In the genomic region with DNA sequence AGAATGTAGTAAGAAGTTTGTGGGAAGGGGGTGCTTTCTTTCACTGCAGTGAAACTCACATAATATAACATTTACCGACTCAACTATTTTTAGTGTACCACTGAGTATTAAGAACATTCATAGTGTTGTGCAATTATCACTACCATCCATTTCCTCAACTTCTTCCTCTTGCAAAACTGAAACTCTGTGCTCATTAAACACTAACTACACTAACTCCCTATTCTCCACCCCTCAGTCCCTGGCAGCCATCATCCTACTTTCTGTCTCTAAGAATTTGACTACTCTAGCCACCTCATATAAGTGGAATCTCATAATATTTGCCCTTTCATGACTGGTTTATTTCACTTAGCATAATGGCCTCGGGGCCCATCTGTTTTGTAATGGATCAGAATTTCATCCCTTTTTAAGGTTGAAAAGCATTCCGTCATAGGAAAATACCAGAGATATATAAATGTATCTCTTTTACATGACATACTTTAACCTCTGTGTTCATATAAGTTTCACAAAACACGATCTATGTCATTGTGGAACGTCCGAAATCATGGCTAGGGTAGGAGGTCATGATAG, we compare ENCODE assay signal across 18 cellular contexts. TPM values are rescaled to one million over a fixed set of nuclear protein-coding genes. Genes with fewer than 3 reads are reported as not detected.
"Had no signal": no experiment of that assay in that cellular context is flagged by ENCODE, and none has a peak within 500 bp of the region (broad histone marks: within the 10 kb centered on the region; RNA-seq: fewer than 3 reads in every experiment).

No MANE protein-coding gene starts in this region.

- DNase-seq: activated CD4-positive, alpha-beta T cell treated with anti-CD3 and anti-CD28 coated beads, Interleukin-2, amount 10 ng/mL, durations not matched to agents 7 days and 5 days; activated CD4-positive, CD25-positive, alpha-beta regulatory T cell; activated naive CD4-positive, alpha-beta T cell treated with anti-CD3 and anti-CD28 coated beads, Interleukin-2, amount 10 ng/mL, durations not matched to agents 7 days and 5 days; activated T-cell treated with anti-CD3 and anti-CD28 coated beads for 4 hours; caudate nucleus; colonic mucosa; hippocampal formation; midbrain; naive B cell; small intestine; stomach; thyroid gland had no signal

- H3K27me3 ChIP-seq: colonic mucosa, right atrium auricular region, stomach, thyroid gland had no signal

- H3K27ac ChIP-seq: colonic mucosa, gastroesophageal sphincter, right atrium auricular region, stomach, thyroid gland had no signal

- H3K4me3 ChIP-seq: colonic mucosa, gastroesophageal sphincter, lung, right atrium auricular region, stomach, thyroid gland had no signal

- H3K36me3 ChIP-seq: colonic mucosa, gastroesophageal sphincter, right atrium auricular region, stomach, thyroid gland had no signal

- H3K9me3 ChIP-seq: colonic mucosa, gastroesophageal sphincter, right atrium auricular region, stomach, thyroid gland had no signal

- ATAC-seq: gastroesophageal sphincter had no signal

- FAIRE-seq: endothelial cell of umbilical vein, small intestine had no signal

- H3K4me1 ChIP-seq: colonic mucosa, gastroesophageal sphincter, right atrium auricular region, stomach, thyroid gland had no signal

RNA-seq across cellular contexts. Expression of gene DIRAS2, which starts 56.3 kb away (rescaled TPM):
- total RNA-seq: activated CD4-positive, alpha-beta T cell treated with anti-CD3 and anti-CD28 coated beads, Interleukin-2, amount 10 ng/mL, durations not matched to agents 7 days and 5 days; activated CD8-positive, alpha-beta memory T cell treated with anti-CD3 and anti-CD28 coated beads for 36 hours; activated T-helper 2 cell treated with anti-CD3 and anti-CD28 coated beads, Interferon-gamma antibody, Interleukin-2, Interleukin-4, amounts not matched to agents 10 μg/mL and 5 μg/mL and 100 μg/mL, durations not matched to agents 14 hours and 24 hours and 36 hours; endothelial cell of umbilical vein; gastroesophageal sphincter had no signal
